ENCODE assay signal across 8 cellular contexts in the genomic region with DNA sequence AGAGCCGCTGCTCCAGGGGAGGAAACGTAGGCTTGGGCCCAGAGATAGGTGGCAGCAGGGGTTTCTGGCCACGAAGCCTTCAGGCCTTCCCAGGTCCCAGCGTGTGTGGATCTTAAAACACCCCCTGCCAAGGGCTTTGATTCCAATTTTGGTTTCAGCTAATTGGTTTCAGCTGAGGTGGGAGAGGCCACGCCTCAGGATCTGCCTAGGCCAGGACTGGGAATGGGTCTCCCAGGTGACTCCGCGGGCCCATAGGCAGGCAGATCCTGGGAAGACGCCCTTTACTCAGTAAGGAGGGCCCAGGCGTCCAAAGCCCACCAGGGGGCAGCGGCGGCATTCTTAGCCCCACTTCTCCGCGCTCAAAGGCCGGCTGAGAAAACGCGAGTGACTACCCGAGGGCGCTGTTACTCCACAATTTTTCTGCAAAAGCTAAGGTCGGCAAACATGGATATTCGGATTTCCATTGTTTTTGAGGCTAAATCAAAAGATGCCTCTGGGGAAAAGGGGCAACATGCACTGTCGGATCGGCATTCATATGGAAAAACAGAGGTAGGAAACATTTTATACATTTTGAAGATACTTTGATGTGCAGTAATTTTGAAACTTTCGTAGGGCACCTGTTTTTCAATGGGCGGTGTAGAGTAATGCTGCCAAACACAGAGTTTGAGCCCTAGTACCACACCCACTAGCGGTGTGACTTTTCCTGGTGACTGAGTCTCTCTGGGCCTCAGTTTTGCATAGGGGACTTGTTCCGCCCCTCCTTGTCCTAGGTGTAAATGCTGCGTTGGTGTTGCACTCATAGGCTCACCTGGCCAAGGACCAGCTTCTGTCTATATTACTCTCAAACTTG. TPM values are rescaled to one million over a fixed set of nuclear protein-coding genes. Genes with fewer than 3 reads are reported as not detected.
DNase-seq lines count a peak whose midpoint lies in the region; ATAC-seq and TF ChIP-seq lines count a peak whose summit lies in the region.

No MANE protein-coding gene starts in this region.

- H3K4me3 Mint-ChIP-seq in Calu3 (ENCODE audit: low read depth, unreplicated experiment): no peak overlapping the region

- no TSS peak for BruUV-seq in Calu3 (replicated peaks; lab: Mats Ljungman, UMichigan)

- H3K27me3 Mint-ChIP-seq in Calu3 (ENCODE audit: unreplicated experiment): no peaks in the 10 kb centered on the region

- no peaks in the 10 kb centered on the region for H3K9me3 Mint-ChIP-seq in Calu3 (ENCODE audit: low read depth, unreplicated experiment)

- H3K27ac Mint-ChIP-seq in Calu3 (ENCODE audit: unreplicated experiment): peak overlapping the region; percentile 49

- H3K4me1 Mint-ChIP-seq in Calu3 (ENCODE audit: low read depth, unreplicated experiment): peaks cover 37% of the 10 kb centered on the region

- H3K36me3 Mint-ChIP-seq in Calu3 (ENCODE audit: insufficient read depth, unreplicated experiment): peaks cover 6% of the 10 kb centered on the region

- CTCF ChIA-PET in Calu3 (lab: Charles Lee): interaction anchor here (0.5 to 2.2 kb wide), 12 partner anchors 10 to 1400 kb away, joined by 3 to 15 read pairs (median 4); partner anchors contain the start of gene BCL10

- DNase-seq in Calu3: peak; percentile 93
- peak; percentile 85 for DNase-seq in HS-27A (ENCODE audit: low read depth)
- peak; percentile 39 for DNase-seq in NOMO-1 treated with dmso at 0.1 percent for 144 hours (lab: John Stamatoyannopoulos, UW; ENCODE audit: unreplicated experiment)
- peak; percentile 52 for DNase-seq in activated T-cell treated with anti-CD3 and anti-CD28 coated beads for 1 hour (ENCODE audit: low read depth)
- DNase-seq in epithelial cell of esophagus (ENCODE audit: low read depth): peak; percentile 84
- peak; percentile 88 for DNase-seq in mucosa of gallbladder (ENCODE audit: low spot score)
- peak; percentile 31 to 44 for DNase-seq in stimulated activated CD8-positive, alpha-beta memory T cell treated with anti-CD3 and anti-CD28 coated beads, Interleukin-7, amount 100 ng/mL, for 4 hours (ENCODE audit: low read depth in 2 of 2)

- peak; percentile 88 for ATAC-seq in GM21381 (IDR thresholded peaks at IDR 0.05; ENCODE audit: unreplicated experiment)

- TF ChIP-seq CTCF in Calu3 (IDR thresholded peaks at IDR 0.05; ENCODE audit: unreplicated experiment): peak; percentile 95
- peak; percentile 86 for TF ChIP-seq CTCF in epithelial cell of esophagus (IDR thresholded peaks at IDR 0.05; ENCODE audit: insufficient read depth, low read depth, low read length, missing control alignments)

- intact Hi-C loops in Calu3 (cut with micrococcal nuclease; ENCODE audit: unreplicated experiment): loop anchor here (1.0 to 5.0 kb wide), 7 partner anchors 90 to 709 kb away; partner anchors contain the start of gene CCN1

- H3K4me3 ChIP-seq in epithelial cell of esophagus (ENCODE audit: low read length): no peak overlapping the region

RNA-seq across cellular contexts. Expression of gene BCL10, which starts 31.8 kb away (rescaled TPM):
- 57.7 and 59.1 TPM in 2 replicates for total RNA-seq in Calu3 (2022)
- 28.9 TPM for total RNA-seq in mucosa of gallbladder

RNA-seq across cellular contexts. Expression of gene C1orf52, which starts 48.8 kb away (rescaled TPM):
- total RNA-seq in Calu3 (2022) (29.7 TPM in 2 replicates), mucosa of gallbladder (18.6 TPM)

Comparison
In these comparisons a context has a peak if more than half of its experiments do, and no peak if none do; other contexts are left out.
1. DNase-seq: peak in every context shown above with its lines; median percentile 93 in Calu3; 88 in mucosa of gallbladder; 85 in HS-27A; 84 in epithelial cell of esophagus; 52 in activated T-cell treated with anti-CD3 and anti-CD28 coated beads for 1 hour; 39 in NOMO-1 treated with dmso at 0.1 percent for 144 hours; 38 in stimulated activated CD8-positive, alpha-beta memory T cell treated with anti-CD3 and anti-CD28 coated beads, Interleukin-7, amount 100 ng/mL, for 4 hours.